Comparison of ENCODE assay signal across 8 cellular contexts in the genomic region with DNA sequence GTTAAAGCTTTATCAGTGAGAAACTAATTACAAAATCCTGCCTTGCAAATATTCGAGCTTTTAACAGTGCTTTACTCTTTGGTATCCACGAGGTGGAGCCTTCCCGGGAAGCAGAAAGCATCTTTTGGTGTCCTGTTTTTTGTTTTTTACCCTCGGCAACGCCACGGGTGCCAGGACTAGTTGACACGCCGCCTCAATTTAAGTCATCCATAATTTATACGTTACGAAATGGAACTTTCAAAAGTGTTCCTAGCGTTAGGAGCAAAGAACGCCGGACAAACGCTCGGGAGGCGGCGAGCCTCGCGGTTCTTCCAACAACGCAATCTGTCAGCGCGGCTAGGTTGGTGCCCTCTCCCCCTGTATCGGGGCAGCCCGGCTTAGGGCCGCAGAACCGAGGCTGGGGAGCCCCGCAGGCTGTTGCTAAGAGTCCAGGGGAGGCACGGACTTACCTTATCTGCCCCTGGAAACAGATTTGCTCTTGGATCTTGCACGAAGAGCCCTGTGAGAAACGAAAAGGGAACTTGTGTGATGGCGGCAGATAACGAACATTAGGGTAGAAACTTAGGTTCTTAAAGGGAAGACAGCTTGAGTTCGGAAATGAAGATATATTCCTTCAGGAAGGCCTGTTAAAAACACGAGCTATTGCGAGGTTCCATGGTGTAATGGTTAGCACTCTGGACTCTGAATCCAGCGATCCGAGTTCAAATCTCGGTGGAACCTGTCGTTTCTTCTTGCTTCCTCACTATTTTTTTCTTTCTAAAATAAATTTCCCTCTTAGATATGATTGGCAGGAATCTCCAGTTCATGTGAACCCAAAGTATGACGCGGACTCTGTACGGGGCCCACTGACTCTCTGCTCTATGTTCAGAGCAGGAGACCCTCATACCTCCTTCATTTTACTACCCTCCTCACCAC. TPM values are rescaled to one million over a fixed set of nuclear protein-coding genes. Genes with fewer than 3 reads are reported as not detected.
DNase-seq lines count a peak whose midpoint lies in the region; ATAC-seq, FAIRE-seq and TF ChIP-seq lines count a peak whose summit lies in the region.

No MANE protein-coding gene starts in this region.

- H3K9me3 ChIP-seq in kidney (ENCODE audit: control insufficient read depth in 1 of 2, low read length in 2 of 2): no peaks in the 10 kb centered on the region

- H3K36me3 ChIP-seq in kidney (ENCODE audit: control insufficient read depth in 1 of 2, insufficient read depth in 2 of 2, low read length in 2 of 2): no peaks in the 10 kb centered on the region

- ATAC-seq in HG02973 (IDR thresholded peaks at IDR 0.05; ENCODE audit: unreplicated experiment): peak; percentile 60

- peak; percentile 19 for FAIRE-seq in kidney (lab: Jason Lieb, UNC)

- intact Hi-C loops in kidney (cut with DNase I): no loop called here

- peaks cover 0 to 4% of the 10 kb centered on the region in 2 donors for H3K4me1 ChIP-seq in kidney (ENCODE audit: control insufficient read depth in 1 of 2, insufficient read depth in 1 of 2, low read depth in 1 of 2, low read length in 2 of 2)

- peak overlapping the region; percentile 70 to 81 for H3K9ac ChIP-seq in kidney (ENCODE audit: low read length in 2 of 2)

- TF ChIP-seq CTCF in WI38 (IDR thresholded peaks at IDR 0.05; ENCODE audit: low read depth, low read length) (peak; percentile 53), kidney (IDR thresholded peaks at IDR 0.05; ENCODE audit: borderline replicate concordance, extremely low read depth, insufficient read depth) (peak; percentile 67)

- peak overlapping the region; percentile 77 for H3K4me3 ChIP-seq in WI38 (ENCODE audit: low read depth, low read length)
- H3K4me3 ChIP-seq in kidney (ENCODE audit: low read length in 2 of 2): peak overlapping the region; percentile 61 to 93

- DNase-seq in NCI-H2107 treated with DMSO at 0.1 percent for 48 hours (lab: John Stamatoyannopoulos, UW; ENCODE audit: unreplicated experiment) (peak; percentile 28), NCI-H2107 (lab: John Stamatoyannopoulos, UW) (no peak), NCI-H2171 treated with DMSO at 0.1 percent for 48 hours (lab: John Stamatoyannopoulos, UW) (peak; percentile 82), cerebellum (ENCODE audit: low spot score) (peak; percentile 78), kidney (peak; percentile 82)
- DNase-seq in stimulated activated CD4-positive, alpha-beta T cell treated with anti-CD3 and anti-CD28 coated beads, Interleukin-12 subunit alpha, Interleukin-12 subunit beta, amount 100 ng/mL, for 4 hours: peak; percentile 59

- H3K27ac ChIP-seq in kidney (ENCODE audit: low read depth in 2 of 2, low read length in 2 of 2): peak overlapping the region; percentile 38 to 69

RNA-seq across cellular contexts. Expression of a gene that starts 46.2 kb away (rescaled TPM):
- 16.3 TPM for total RNA-seq in cerebellum
- total RNA-seq in kidney: 8.0 TPM
- polyA plus RNA-seq in kidney (ENCODE audit: insufficient read depth, low read depth, low replicate concordance): 4.4 TPM
